ENCODE assay signal across 22 cellular contexts in the genomic region with DNA sequence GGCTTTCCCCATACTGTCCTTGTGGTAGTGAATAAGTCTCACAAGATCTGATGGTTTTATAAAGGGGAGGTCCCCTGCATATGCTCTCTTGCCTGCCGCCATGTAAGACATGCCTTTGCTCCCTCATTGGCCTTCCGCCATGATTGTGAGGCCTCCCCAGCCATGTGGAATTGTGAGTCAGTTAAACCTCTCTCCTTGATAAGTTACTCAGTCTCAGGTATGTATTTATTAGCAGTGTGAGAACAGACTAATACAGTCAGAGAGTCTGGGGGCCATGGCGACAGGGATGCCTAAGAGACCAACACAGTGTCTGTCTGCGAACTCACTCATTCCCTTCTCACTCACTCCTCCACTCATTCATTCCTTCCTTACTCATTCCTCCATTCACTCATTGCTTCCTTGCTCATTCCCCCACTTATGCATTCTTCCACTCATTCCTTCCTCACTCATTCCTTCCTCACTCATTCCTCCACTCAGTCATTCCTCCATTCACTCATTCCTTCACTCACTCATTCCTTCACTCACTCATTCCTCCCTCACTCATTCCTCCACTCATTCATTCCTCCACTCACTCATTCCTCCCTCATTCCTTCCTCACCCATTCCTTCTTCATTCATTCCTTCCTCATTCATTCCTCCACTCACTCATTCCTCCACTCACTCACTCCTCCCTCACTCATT.
DNase-seq lines count a peak whose midpoint lies in the region; ATAC-seq and TF ChIP-seq lines count a peak whose summit lies in the region.
"Had no signal": no experiment of that assay in that cellular context is flagged by ENCODE, and none has a peak within 500 bp of the region (broad histone marks: within the 10 kb centered on the region; RNA-seq: fewer than 3 reads in every experiment).

No MANE protein-coding gene starts in this region.

- intact Hi-C loops in activated CD4-positive, alpha-beta T cell treated with anti-CD3 and anti-CD28 coated beads, Interleukin-2, amount 10 ng/mL, durations not matched to agents 24 days and 14 days (cut with micrococcal nuclease) = no loop called here
- intact Hi-C loops in Panc1 (cut with micrococcal nuclease; ENCODE audit: unreplicated experiment) = loop anchor here (10.0 kb wide), 2 partner anchors 283 to 503 kb away; no protein-coding TSS in a partner anchor
- intact Hi-C loops in activated T-helper 1 cell treated with anti-CD3 and anti-CD28 coated beads, Interleukin-12 subunit alpha, Interleukin-12 subunit beta, Interleukin-2, Interleukin-4 antibody, amounts not matched to agents 30 ng/mL and 10 ng/mL and 1 ng/mL, durations not matched to agents 14 hours and 24 hours and 36 hours (cut with micrococcal nuclease) = no loop called here

- peak; percentile 58; the same call in 1 of the 2 replicates for ATAC-seq in Panc1
- no peak for ATAC-seq in HG03025 (IDR thresholded peaks at IDR 0.05; ENCODE audit: low FRiP score, unreplicated experiment)
- ATAC-seq in GM19324 (IDR thresholded peaks at IDR 0.05; ENCODE audit: low FRiP score, unreplicated experiment) = no peak
- ATAC-seq: heart right ventricle, pancreas, sciatic nerve had no signal

- H3K4me1 ChIP-seq in Panc1 (ENCODE audit: control insufficient read depth, insufficient read depth, low read length) = 0 out of 2 replicates have a peak, but pooled peaks cover 3% of the 10 kb centered on the region
- H3K4me1 ChIP-seq: upper lobe of left lung had no signal

- H3K9me3 ChIP-seq in Panc1 (ENCODE audit: control insufficient read depth, insufficient read depth, low read depth, low read length) = no peaks in the 10 kb centered on the region
- H3K9me3 ChIP-seq: pancreas, upper lobe of left lung had no signal

- H3K9me3 Mint-ChIP-seq in activated CD4-positive, alpha-beta T cell treated with anti-CD3 and anti-CD28 coated beads, Interleukin-2, amount 10 ng/mL, durations not matched to agents 24 days and 14 days = no peaks in the 10 kb centered on the region
- H3K9me3 Mint-ChIP-seq in activated T-helper 1 cell treated with anti-CD3 and anti-CD28 coated beads, Interleukin-12 subunit alpha, Interleukin-12 subunit beta, Interleukin-2, Interleukin-4 antibody, amounts not matched to agents 30 ng/mL and 10 ng/mL and 1 ng/mL, durations not matched to agents 14 hours and 24 hours and 36 hours = no peaks in the 10 kb centered on the region
- H3K9me3 Mint-ChIP-seq: activated CD4-positive, alpha-beta T cell treated with anti-CD3 and anti-CD28 coated beads, Interleukin-2, amount 10 ng/mL, durations not matched to agents 7 days and 5 days; nephron progenitor cell had no signal

- DNase-seq in activated CD4-positive, alpha-beta T cell treated with anti-CD3 and anti-CD28 coated beads for 48 hours = peak; percentile 15
- DNase-seq in activated CD4-positive, alpha-beta T cell treated with anti-CD3 and anti-CD28 coated beads, Interleukin-2, amount 10 ng/mL, durations not matched to agents 24 days and 14 days = no peak
- DNase-seq in Panc1 (ENCODE audit: low read depth, low spot score) (no peak), brain microvascular endothelial cell (peak; percentile 56), renal cortical epithelial cell (ENCODE audit: low read depth) (peak; percentile 59)
- no peak for DNase-seq in activated T-helper 1 cell treated with anti-CD3 and anti-CD28 coated beads, Interleukin-12 subunit alpha, Interleukin-12 subunit beta, Interleukin-2, Interleukin-4 antibody, amounts not matched to agents 30 ng/mL and 10 ng/mL and 1 ng/mL, durations not matched to agents 14 hours and 24 hours and 36 hours (ENCODE audit: low spot score)
- DNase-seq: activated CD4-positive, alpha-beta T cell treated with anti-CD3 and anti-CD28 coated beads, Interleukin-2, amount 10 ng/mL, durations not matched to agents 7 days and 5 days; activated CD8-positive, alpha-beta memory T cell treated with anti-CD3 and anti-CD28 coated beads, Interleukin-2, amount 50 U/mL, for 48 hours; activated effector memory CD4-positive, alpha-beta T cell treated with anti-CD3 and anti-CD28 coated beads, Interleukin-2, amount 50 U/mL, for 16 hours; GOT3; heart right ventricle; NCI-H187; NCI-H2227 treated with DMSO at 0.1 percent for 48 hours; NCI-H748 treated with DMSO at 0.1 percent for 48 hours; nephron progenitor cell; pancreas; upper lobe of left lung had no signal

- H3K27ac ChIP-seq in Panc1 (ENCODE audit: low read length) (no peak overlapping the region), brain microvascular endothelial cell (no peak overlapping the region)
- H3K27ac ChIP-seq: BLaER1 treated with 17β-estradiol and CSF1 and Interleukin-3, amounts not matched to agents 10 nM and 100 nM; heart right ventricle; HL-60; pancreas; upper lobe of left lung had no signal

- no peaks in the 10 kb centered on the region for H3K4me1 Mint-ChIP-seq in activated CD4-positive, alpha-beta T cell treated with anti-CD3 and anti-CD28 coated beads, Interleukin-2, amount 10 ng/mL, durations not matched to agents 24 days and 14 days
- H3K4me1 Mint-ChIP-seq in activated T-helper 1 cell treated with anti-CD3 and anti-CD28 coated beads, Interleukin-12 subunit alpha, Interleukin-12 subunit beta, Interleukin-2, Interleukin-4 antibody, amounts not matched to agents 30 ng/mL and 10 ng/mL and 1 ng/mL, durations not matched to agents 14 hours and 24 hours and 36 hours (ENCODE audit: low read depth) = no peaks in the 10 kb centered on the region
- H3K4me1 Mint-ChIP-seq: activated CD4-positive, alpha-beta T cell treated with anti-CD3 and anti-CD28 coated beads, Interleukin-2, amount 10 ng/mL, durations not matched to agents 7 days and 5 days had no signal

- POLR2A ChIA-PET in Panc1 (lab: Charles Lee) = no interaction called here

- H3K27ac Mint-ChIP-seq in activated CD4-positive, alpha-beta T cell treated with anti-CD3 and anti-CD28 coated beads, Interleukin-2, amount 10 ng/mL, durations not matched to agents 24 days and 14 days = no peak overlapping the region
- no peak overlapping the region for H3K27ac Mint-ChIP-seq in activated T-helper 1 cell treated with anti-CD3 and anti-CD28 coated beads, Interleukin-12 subunit alpha, Interleukin-12 subunit beta, Interleukin-2, Interleukin-4 antibody, amounts not matched to agents 30 ng/mL and 10 ng/mL and 1 ng/mL, durations not matched to agents 14 hours and 24 hours and 36 hours
- H3K27ac Mint-ChIP-seq: activated CD4-positive, alpha-beta T cell treated with anti-CD3 and anti-CD28 coated beads, Interleukin-2, amount 10 ng/mL, durations not matched to agents 7 days and 5 days; nephron progenitor cell had no signal

- H3K4me3 ChIP-seq in Panc1 (ENCODE audit: low read depth in 2 of 2, low read length in 2 of 2) = no peak overlapping the region
- no peak overlapping the region for H3K4me3 ChIP-seq in brain microvascular endothelial cell (ENCODE audit: low read depth, low read length)
- H3K4me3 ChIP-seq: BLaER1 treated with 17β-estradiol and CSF1 and Interleukin-3, amounts not matched to agents 10 nM and 100 nM; heart right ventricle; pancreas; upper lobe of left lung had no signal

- H3K27me3 ChIP-seq in Panc1 (ENCODE audit: control insufficient read depth, insufficient read depth, low read length) = no peaks in the 10 kb centered on the region
- H3K27me3 ChIP-seq in brain microvascular endothelial cell (replicated peaks) = no peaks in the 10 kb centered on the region
- H3K27me3 ChIP-seq: BLaER1 treated with 17β-estradiol and CSF1 and Interleukin-3, amounts not matched to agents 10 nM and 100 nM; heart right ventricle; pancreas; upper lobe of left lung had no signal

- no peaks in the 10 kb centered on the region for H3K36me3 Mint-ChIP-seq in activated CD4-positive, alpha-beta T cell treated with anti-CD3 and anti-CD28 coated beads, Interleukin-2, amount 10 ng/mL, durations not matched to agents 24 days and 14 days (ENCODE audit: low read depth)
- no peaks in the 10 kb centered on the region for H3K36me3 Mint-ChIP-seq in activated T-helper 1 cell treated with anti-CD3 and anti-CD28 coated beads, Interleukin-12 subunit alpha, Interleukin-12 subunit beta, Interleukin-2, Interleukin-4 antibody, amounts not matched to agents 30 ng/mL and 10 ng/mL and 1 ng/mL, durations not matched to agents 14 hours and 24 hours and 36 hours (ENCODE audit: low read depth)

- in situ Hi-C loops in Panc1 (cut with HindIII; ENCODE audit: low pct_unique_long_range_greater_than_20kb, low sequenced_read_pairs) = no loop called here
- in situ Hi-C loops in brain microvascular endothelial cell (cut with HindIII; ENCODE audit: low pct_ligation_motif_present, low sequenced_read_pairs) = no loop called here

- BruUV-seq in Panc1 (replicated peaks; lab: Mats Ljungman, UMichigan) = no TSS peak

- H3K27me3 Mint-ChIP-seq in activated CD4-positive, alpha-beta T cell treated with anti-CD3 and anti-CD28 coated beads, Interleukin-2, amount 10 ng/mL, durations not matched to agents 24 days and 14 days = no peaks in the 10 kb centered on the region
- H3K27me3 Mint-ChIP-seq in activated T-helper 1 cell treated with anti-CD3 and anti-CD28 coated beads, Interleukin-12 subunit alpha, Interleukin-12 subunit beta, Interleukin-2, Interleukin-4 antibody, amounts not matched to agents 30 ng/mL and 10 ng/mL and 1 ng/mL, durations not matched to agents 14 hours and 24 hours and 36 hours (ENCODE audit: insufficient read depth) = peaks cover 3% of the 10 kb centered on the region
- H3K27me3 Mint-ChIP-seq: activated CD4-positive, alpha-beta T cell treated with anti-CD3 and anti-CD28 coated beads, Interleukin-2, amount 10 ng/mL, durations not matched to agents 7 days and 5 days had no signal

- H3K4me3 Mint-ChIP-seq in activated CD4-positive, alpha-beta T cell treated with anti-CD3 and anti-CD28 coated beads, Interleukin-2, amount 10 ng/mL, durations not matched to agents 24 days and 14 days = no peak overlapping the region
- no peak overlapping the region for H3K4me3 Mint-ChIP-seq in activated T-helper 1 cell treated with anti-CD3 and anti-CD28 coated beads, Interleukin-12 subunit alpha, Interleukin-12 subunit beta, Interleukin-2, Interleukin-4 antibody, amounts not matched to agents 30 ng/mL and 10 ng/mL and 1 ng/mL, durations not matched to agents 14 hours and 24 hours and 36 hours
- H3K4me3 Mint-ChIP-seq: activated CD4-positive, alpha-beta T cell treated with anti-CD3 and anti-CD28 coated beads, Interleukin-2, amount 10 ng/mL, durations not matched to agents 7 days and 5 days; nephron progenitor cell had no signal

- TF ChIP-seq CTCF in Panc1 (IDR thresholded peaks at IDR 0.05) (no peak), brain microvascular endothelial cell (IDR thresholded peaks at IDR 0.05; ENCODE audit: low read depth, low read length, missing control alignments) (no peak)

- CTCF ChIA-PET in Panc1 (lab: Charles Lee) = no interaction called here

- H3K36me3 ChIP-seq in Panc1 (ENCODE audit: control insufficient read depth, insufficient read depth, low read length) (no peaks in the 10 kb centered on the region), brain microvascular endothelial cell (replicated peaks) (no peaks in the 10 kb centered on the region)
- H3K36me3 ChIP-seq: BLaER1 treated with 17β-estradiol and CSF1 and Interleukin-3, amounts not matched to agents 10 nM and 100 nM; heart right ventricle; pancreas; upper lobe of left lung had no signal

Comparison
In these comparisons a context has a peak if more than half of its experiments do, and no peak if none do; other contexts are left out.
1. DNase-seq: peak in activated CD4-positive, alpha-beta T cell treated with anti-CD3 and anti-CD28 coated beads for 48 hours (single experiment), brain microvascular endothelial cell (single experiment) and renal cortical epithelial cell (single experiment); none in activated CD4-positive, alpha-beta T cell treated with anti-CD3 and anti-CD28 coated beads, Interleukin-2, amount 10 ng/mL, durations not matched to agents 24 days and 14 days (single experiment), Panc1 (single experiment) and activated T-helper 1 cell treated with anti-CD3 and anti-CD28 coated beads, Interleukin-12 subunit alpha, Interleukin-12 subunit beta, Interleukin-2, Interleukin-4 antibody, amounts not matched to agents 30 ng/mL and 10 ng/mL and 1 ng/mL, durations not matched to agents 14 hours and 24 hours and 36 hours (single experiment).